ENCODE assay signal across 11 cellular contexts in genomic region chr6:161079566-161080262, GRCh38.
DNase-seq lines count a peak whose midpoint lies in the region; ATAC-seq and TF ChIP-seq lines count a peak whose summit lies in the region.
"Had no signal": no experiment of that assay in that cellular context is flagged by ENCODE, and none has a peak within 500 bp of the region (broad histone marks: within the 10 kb centered on the region; RNA-seq: fewer than 3 reads in every experiment).

No MANE protein-coding gene starts in this region.

- CTCF ChIA-PET in T-cell (lab: Charles Lee) = no interaction called here

- peaks cover 12% of the 10 kb centered on the region for H3K4me1 ChIP-seq in ACC112 (ENCODE audit: control insufficient read depth, insufficient read depth, low read length, unreplicated experiment)

- no peak overlapping the region for H3K27ac Mint-ChIP-seq in T-cell
- H3K27ac Mint-ChIP-seq in activated naive CD8-positive, alpha-beta T cell = peak overlapping the region; percentile 69
- peak overlapping the region; percentile 9 for H3K27ac Mint-ChIP-seq in nephron progenitor cell
- H3K27ac Mint-ChIP-seq in osteocyte (ENCODE audit: unreplicated experiment) = no peak overlapping the region

- H3K36me3 Mint-ChIP-seq in T-cell = peaks cover 10% of the 10 kb centered on the region
- peaks cover 5% of the 10 kb centered on the region for H3K36me3 Mint-ChIP-seq in activated naive CD8-positive, alpha-beta T cell
- H3K36me3 Mint-ChIP-seq in nephron progenitor cell (ENCODE audit: low read depth) = peaks cover 2% of the 10 kb centered on the region
- peaks cover 15% of the 10 kb centered on the region for H3K36me3 Mint-ChIP-seq in osteocyte (ENCODE audit: unreplicated experiment)

- ATAC-seq in T-cell (replicated peaks in 1 of 4) (peak; percentile 39 to 74 (median 52)), GM21447 (IDR thresholded peaks at IDR 0.05; ENCODE audit: unreplicated experiment) (no peak), GM21360 (IDR thresholded peaks at IDR 0.05; ENCODE audit: unreplicated experiment) (no peak), HG02852 (IDR thresholded peaks at IDR 0.05; ENCODE audit: unreplicated experiment) (no peak)

- no peak overlapping the region for H2AFZ ChIP-seq in ACC112 (ENCODE audit: low read length, unreplicated experiment)

- H3K4me3 Mint-ChIP-seq in T-cell (peak overlapping the region in 2 of 3 donors; percentile 12 to 29), nephron progenitor cell (no peak overlapping the region), osteocyte (ENCODE audit: unreplicated experiment) (no peak overlapping the region)
- H3K4me3 Mint-ChIP-seq in activated naive CD8-positive, alpha-beta T cell = no peak overlapping the region

- H3K27ac ChIP-seq in ACC112 (ENCODE audit: low read depth, low read length) = peak overlapping the region; percentile 45

- DNase-seq in T-cell = peak in 24 of 34 experiments; percentile 6 to 50 (median 24)
- DNase-seq in nephron progenitor cell = no peak
- no peak for DNase-seq in osteocyte (ENCODE audit: extremely low spot score, unreplicated experiment)
- DNase-seq: Calu3; effector CD8-positive, alpha-beta T cell; retina had no signal

- no peaks in the 10 kb centered on the region for H3K9me3 Mint-ChIP-seq in T-cell
- H3K9me3 Mint-ChIP-seq in activated naive CD8-positive, alpha-beta T cell (ENCODE audit: low read depth) = no peaks in the 10 kb centered on the region
- H3K9me3 Mint-ChIP-seq in nephron progenitor cell = no peaks in the 10 kb centered on the region
- H3K9me3 Mint-ChIP-seq in osteocyte (ENCODE audit: unreplicated experiment) = no peaks in the 10 kb centered on the region

- H3K79me2 ChIP-seq in ACC112 (ENCODE audit: control insufficient read depth, insufficient read depth, low read length, unreplicated experiment) = no peaks in the 10 kb centered on the region

- no peaks in the 10 kb centered on the region for H3K27me3 Mint-ChIP-seq in T-cell
- H3K27me3 Mint-ChIP-seq in activated naive CD8-positive, alpha-beta T cell = no peaks in the 10 kb centered on the region
- no peaks in the 10 kb centered on the region for H3K27me3 Mint-ChIP-seq in nephron progenitor cell (ENCODE audit: low read depth, poor library complexity)
- no peaks in the 10 kb centered on the region for H3K27me3 Mint-ChIP-seq in osteocyte (ENCODE audit: unreplicated experiment)

- TF ChIP-seq CTCF in nephron progenitor cell (IDR thresholded peaks at IDR 0.05) (no peak), osteocyte (IDR thresholded peaks at IDR 0.05) (no peak)

- POLR2A ChIA-PET in T-cell (lab: Charles Lee) = interaction anchor here in 1 of 2 donors (0.5 to 1.4 kb wide), 4 partner anchors 20 to 1305 kb away, joined by 3 to 10 read pairs (median 4); no protein-coding TSS in a partner anchor

- peaks cover 28% of the 10 kb centered on the region for H3K36me3 ChIP-seq in ACC112 (ENCODE audit: insufficient read depth, low read length)

- no peak overlapping the region for H3K4me3 ChIP-seq in ACC112 (ENCODE audit: low read depth, low read length)

- peaks cover 0 to 16% (median 11%) of the 10 kb centered on the region in 3 donors for H3K4me1 Mint-ChIP-seq in T-cell
- H3K4me1 Mint-ChIP-seq in activated naive CD8-positive, alpha-beta T cell (ENCODE audit: low read depth) = peaks cover 13% of the 10 kb centered on the region
- peaks cover 2% of the 10 kb centered on the region for H3K4me1 Mint-ChIP-seq in nephron progenitor cell
- no peaks in the 10 kb centered on the region for H3K4me1 Mint-ChIP-seq in osteocyte (ENCODE audit: unreplicated experiment)

- H3K27me3 ChIP-seq in ACC112 (ENCODE audit: insufficient read depth, low read length) = no peaks in the 10 kb centered on the region

Comparison
In these comparisons a context has a peak if more than half of its experiments do, and no peak if none do; other contexts are left out.
1. ATAC-seq: peak in T-cell (4 of 4); none in GM21447 (single experiment), GM21360 (single experiment) and HG02852 (single experiment).
2. DNase-seq: peak in T-cell (24 of 34); none in nephron progenitor cell (single experiment) and osteocyte (single experiment).
3. H3K27ac Mint-ChIP-seq: peak in activated naive CD8-positive, alpha-beta T cell (single experiment) and nephron progenitor cell (single experiment); none in T-cell (0 of 2) and osteocyte (single experiment).
4. H3K4me3 Mint-ChIP-seq: peak in T-cell (2 of 3); none in activated naive CD8-positive, alpha-beta T cell (single experiment), nephron progenitor cell (single experiment) and osteocyte (single experiment).